ENCODE assay signal across 1 cellular context in genomic region chr17:30600062-30600829, GRCh38.
TF ChIP-seq lines count a peak whose summit lies in the region.

No MANE protein-coding gene starts in this region.

TF ChIP-seq in HepG2, 621 proteins besides CTCF, POLR2A, EP300 and RAD21 (continued from another document and continues in another):
- TF ChIP-seq, protein P1, sequence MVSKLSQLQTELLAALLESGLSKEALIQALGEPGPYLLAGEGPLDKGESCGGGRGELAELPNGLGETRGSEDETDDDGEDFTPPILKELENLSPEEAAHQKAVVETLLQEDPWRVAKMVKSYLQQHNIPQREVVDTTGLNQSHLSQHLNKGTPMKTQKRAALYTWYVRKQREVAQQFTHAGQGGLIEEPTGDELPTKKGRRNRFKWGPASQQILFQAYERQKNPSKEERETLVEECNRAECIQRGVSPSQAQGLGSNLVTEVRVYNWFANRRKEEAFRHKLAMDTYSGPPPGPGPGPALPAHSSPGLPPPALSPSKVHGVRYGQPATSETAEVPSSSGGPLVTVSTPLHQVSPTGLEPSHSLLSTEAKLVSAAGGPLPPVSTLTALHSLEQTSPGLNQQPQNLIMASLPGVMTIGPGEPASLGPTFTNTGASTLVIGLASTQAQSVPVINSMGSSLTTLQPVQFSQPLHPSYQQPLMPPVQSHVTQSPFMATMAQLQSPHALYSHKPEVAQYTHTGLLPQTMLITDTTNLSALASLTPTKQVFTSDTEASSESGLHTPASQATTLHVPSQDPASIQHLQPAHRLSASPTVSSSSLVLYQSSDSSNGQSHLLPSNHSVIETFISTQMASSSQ (IDR thresholded peaks at IDR 0.05; ENCODE audit: low read depth), result no peak
- TF ChIP-seq, protein P1 (CRISPR knock-in tag; IDR thresholded peaks at IDR 0.05; ENCODE audit: borderline replicate concordance), result peak; percentile 20; the same call in 1 of the 2 replicates
- TF ChIP-seq KLF9 (CRISPR knock-in tag; IDR thresholded peaks at IDR 0.05; ENCODE audit: low read depth), result peak; percentile 80; the same call in 1 of the 2 replicates
- TF ChIP-seq NFE2 (CRISPR knock-in tag; IDR thresholded peaks at IDR 0.05), result no peak
- peak; percentile 8; the same call in 1 of the 2 replicates for TF ChIP-seq FOXK1 (CRISPR knock-in tag; IDR thresholded peaks at IDR 0.05; ENCODE audit: borderline replicate concordance, low read depth)
- TF ChIP-seq MIER3 (CRISPR knock-in tag; IDR thresholded peaks at IDR 0.05; ENCODE audit: borderline replicate concordance), result peak; percentile 38; the same call in 1 of the 2 replicates
- TF ChIP-seq SP2 (CRISPR knock-in tag; IDR thresholded peaks at IDR 0.05), result no peak
- no peak for TF ChIP-seq ZBTB7A (CRISPR knock-in tag; IDR thresholded peaks at IDR 0.05)
- peak; percentile 54 for TF ChIP-seq MYC (CRISPR knock-in tag; IDR thresholded peaks at IDR 0.05; ENCODE audit: borderline replicate concordance)
- TF ChIP-seq ZNF468 (CRISPR knock-in tag; IDR thresholded peaks at IDR 0.05), result no peak
- 0 out of 2 replicates have a peak, but pooled peaks have one; percentile 14 for TF ChIP-seq BCL6 (CRISPR knock-in tag; IDR thresholded peaks at IDR 0.05)
- peak; percentile 79; the same call in 1 of the 2 replicates for TF ChIP-seq KDM2A (CRISPR knock-in tag; IDR thresholded peaks at IDR 0.05; ENCODE audit: borderline replicate concordance, low read depth)
- no peak for TF ChIP-seq MIXL1 (CRISPR knock-in tag; IDR thresholded peaks at IDR 0.05)
- TF ChIP-seq TFDP2 (CRISPR knock-in tag; IDR thresholded peaks at IDR 0.05), result peak; percentile 78
- no peak for TF ChIP-seq ZBTB8A (CRISPR knock-in tag; IDR thresholded peaks at IDR 0.05; ENCODE audit: borderline replicate concordance, low read depth)
- TF ChIP-seq MBD4 (IDR thresholded peaks at IDR 0.05; ENCODE audit: borderline replicate concordance, low read length), result no peak
- 0 out of 2 replicates have a peak, but pooled peaks have one; percentile 39 for TF ChIP-seq ZNF205 (CRISPR knock-in tag; IDR thresholded peaks at IDR 0.05)
- TF ChIP-seq ZNF263 (CRISPR knock-in tag; IDR thresholded peaks at IDR 0.05), result peak; percentile 57
- TF ChIP-seq, protein P2, sequence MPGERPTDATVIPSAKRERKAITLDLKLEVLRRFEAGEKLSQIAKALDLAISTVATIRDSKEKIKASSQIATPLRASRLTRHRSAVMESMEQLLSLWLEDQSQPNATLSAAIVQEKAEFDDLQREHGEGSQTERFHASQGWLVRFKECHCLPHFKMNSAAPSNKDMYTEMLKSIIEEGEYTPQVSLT (CRISPR knock-in tag; IDR thresholded peaks at IDR 0.05; ENCODE audit: borderline replicate concordance, low read depth), result 0 out of 2 replicates have a peak, but pooled peaks have one; percentile 41
- TF ChIP-seq CHD2 (IDR thresholded peaks at IDR 0.05; ENCODE audit: low read depth, low read length), result no peak
- TF ChIP-seq, protein P3, sequence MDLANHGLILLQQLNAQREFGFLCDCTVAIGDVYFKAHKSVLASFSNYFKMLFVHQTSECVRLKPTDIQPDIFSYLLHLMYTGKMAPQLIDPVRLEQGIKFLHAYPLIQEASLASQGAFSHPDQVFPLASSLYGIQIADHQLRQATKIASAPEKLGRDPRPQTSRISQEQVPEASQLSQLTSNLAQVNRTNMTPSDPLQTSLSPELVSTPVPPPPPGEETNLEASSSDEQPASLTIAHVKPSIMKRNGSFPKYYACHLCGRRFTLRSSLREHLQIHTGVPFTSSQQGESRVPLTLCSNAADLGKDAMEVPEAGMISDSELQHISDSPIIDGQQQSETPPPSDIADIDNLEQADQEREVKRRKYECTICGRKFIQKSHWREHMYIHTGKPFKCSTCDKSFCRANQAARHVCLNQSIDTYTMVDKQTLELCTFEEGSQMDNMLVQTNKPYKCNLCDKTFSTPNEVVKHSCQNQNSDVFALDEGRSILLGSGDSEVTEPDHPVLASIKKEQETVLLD (CRISPR knock-in tag; IDR thresholded peaks at IDR 0.05; ENCODE audit: low read depth), result no peak
- TF ChIP-seq SSRP1 (CRISPR knock-in tag; IDR thresholded peaks at IDR 0.05), result no peak
- TF ChIP-seq, protein P4, sequence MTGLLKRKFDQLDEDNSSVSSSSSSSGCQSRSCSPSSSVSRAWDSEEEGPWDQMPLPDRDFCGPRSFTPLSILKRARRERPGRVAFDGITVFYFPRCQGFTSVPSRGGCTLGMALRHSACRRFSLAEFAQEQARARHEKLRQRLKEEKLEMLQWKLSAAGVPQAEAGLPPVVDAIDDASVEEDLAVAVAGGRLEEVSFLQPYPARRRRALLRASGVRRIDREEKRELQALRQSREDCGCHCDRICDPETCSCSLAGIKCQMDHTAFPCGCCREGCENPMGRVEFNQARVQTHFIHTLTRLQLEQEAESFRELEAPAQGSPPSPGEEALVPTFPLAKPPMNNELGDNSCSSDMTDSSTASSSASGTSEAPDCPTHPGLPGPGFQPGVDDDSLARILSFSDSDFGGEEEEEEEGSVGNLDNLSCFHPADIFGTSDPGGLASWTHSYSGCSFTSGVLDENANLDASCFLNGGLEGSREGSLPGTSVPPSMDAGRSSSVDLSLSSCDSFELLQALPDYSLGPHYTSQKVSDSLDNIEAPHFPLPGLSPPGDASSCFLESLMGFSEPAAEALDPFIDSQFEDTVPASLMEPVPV (CRISPR knock-in tag; IDR thresholded peaks at IDR 0.05), result peak; percentile 94; the same call in 1 of the 2 replicates
- no peak for TF ChIP-seq RNF2 (conservative IDR thresholded peaks at IDR 0.05; ENCODE audit: low read depth)
- TF ChIP-seq, protein P5, sequence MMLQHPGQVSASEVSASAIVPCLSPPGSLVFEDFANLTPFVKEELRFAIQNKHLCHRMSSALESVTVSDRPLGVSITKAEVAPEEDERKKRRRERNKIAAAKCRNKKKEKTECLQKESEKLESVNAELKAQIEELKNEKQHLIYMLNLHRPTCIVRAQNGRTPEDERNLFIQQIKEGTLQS (CRISPR knock-in tag; IDR thresholded peaks at IDR 0.05), result no peak
- peak; percentile 71; the same call in 1 of the 2 replicates for TF ChIP-seq ZSCAN29 (CRISPR knock-in tag; conservative IDR thresholded peaks at IDR 0.05)
- TF ChIP-seq NBN (conservative IDR thresholded peaks at IDR 0.05), result no peak
- TF ChIP-seq SP5 (CRISPR knock-in tag; IDR thresholded peaks at IDR 0.05; ENCODE audit: borderline replicate concordance, low read depth), result peak; percentile 49; the same call in 1 of the 2 replicates
- no peak for TF ChIP-seq U2AF1 (optimal IDR thresholded peaks at IDR 0.05; ENCODE audit: low read depth, low read length)
- no peak; the same call in 1 of the 2 replicates for TF ChIP-seq ZNF766 (CRISPR knock-in tag; IDR thresholded peaks at IDR 0.05; ENCODE audit: borderline replicate concordance)
- TF ChIP-seq ZNF619 (CRISPR knock-in tag; IDR thresholded peaks at IDR 0.05), result no peak
- TF ChIP-seq, protein P6, sequence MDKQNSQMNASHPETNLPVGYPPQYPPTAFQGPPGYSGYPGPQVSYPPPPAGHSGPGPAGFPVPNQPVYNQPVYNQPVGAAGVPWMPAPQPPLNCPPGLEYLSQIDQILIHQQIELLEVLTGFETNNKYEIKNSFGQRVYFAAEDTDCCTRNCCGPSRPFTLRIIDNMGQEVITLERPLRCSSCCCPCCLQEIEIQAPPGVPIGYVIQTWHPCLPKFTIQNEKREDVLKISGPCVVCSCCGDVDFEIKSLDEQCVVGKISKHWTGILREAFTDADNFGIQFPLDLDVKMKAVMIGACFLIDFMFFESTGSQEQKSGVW (CRISPR knock-in tag; IDR thresholded peaks at IDR 0.05; ENCODE audit: borderline replicate concordance), result no peak
- no peak for TF ChIP-seq NKX3-1 (CRISPR knock-in tag; IDR thresholded peaks at IDR 0.05)
- no peak for TF ChIP-seq BRCA1 (CRISPR knock-in tag; IDR thresholded peaks at IDR 0.05)
- TF ChIP-seq, protein P7, sequence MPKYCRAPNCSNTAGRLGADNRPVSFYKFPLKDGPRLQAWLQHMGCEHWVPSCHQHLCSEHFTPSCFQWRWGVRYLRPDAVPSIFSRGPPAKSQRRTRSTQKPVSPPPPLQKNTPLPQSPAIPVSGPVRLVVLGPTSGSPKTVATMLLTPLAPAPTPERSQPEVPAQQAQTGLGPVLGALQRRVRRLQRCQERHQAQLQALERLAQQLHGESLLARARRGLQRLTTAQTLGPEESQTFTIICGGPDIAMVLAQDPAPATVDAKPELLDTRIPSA (CRISPR knock-in tag; IDR thresholded peaks at IDR 0.05; ENCODE audit: borderline replicate concordance), result no peak
- TF ChIP-seq KLF13 (CRISPR knock-in tag; IDR thresholded peaks at IDR 0.05), result no peak
- peak; percentile 85; the same call in 1 of the 2 replicates for TF ChIP-seq ZNF891 (CRISPR knock-in tag; IDR thresholded peaks at IDR 0.05)
- TF ChIP-seq ZNF256 (CRISPR knock-in tag; conservative IDR thresholded peaks at IDR 0.05), result no peak
- peak; percentile 84; the same call in 1 of the 2 replicates for TF ChIP-seq SALL2 (CRISPR knock-in tag; IDR thresholded peaks at IDR 0.05)
- TF ChIP-seq MEIS1 (CRISPR knock-in tag; IDR thresholded peaks at IDR 0.05; ENCODE audit: borderline replicate concordance), result peak; percentile 72; the same call in 1 of the 2 replicates
- no peak for TF ChIP-seq ZNF639 (CRISPR knock-in tag; conservative IDR thresholded peaks at IDR 0.05)
- TF ChIP-seq ZNF615 (CRISPR knock-in tag; IDR thresholded peaks at IDR 0.05; ENCODE audit: borderline replicate concordance), result peak; percentile 77; the same call in 1 of the 2 replicates
- TF ChIP-seq, protein P8, sequence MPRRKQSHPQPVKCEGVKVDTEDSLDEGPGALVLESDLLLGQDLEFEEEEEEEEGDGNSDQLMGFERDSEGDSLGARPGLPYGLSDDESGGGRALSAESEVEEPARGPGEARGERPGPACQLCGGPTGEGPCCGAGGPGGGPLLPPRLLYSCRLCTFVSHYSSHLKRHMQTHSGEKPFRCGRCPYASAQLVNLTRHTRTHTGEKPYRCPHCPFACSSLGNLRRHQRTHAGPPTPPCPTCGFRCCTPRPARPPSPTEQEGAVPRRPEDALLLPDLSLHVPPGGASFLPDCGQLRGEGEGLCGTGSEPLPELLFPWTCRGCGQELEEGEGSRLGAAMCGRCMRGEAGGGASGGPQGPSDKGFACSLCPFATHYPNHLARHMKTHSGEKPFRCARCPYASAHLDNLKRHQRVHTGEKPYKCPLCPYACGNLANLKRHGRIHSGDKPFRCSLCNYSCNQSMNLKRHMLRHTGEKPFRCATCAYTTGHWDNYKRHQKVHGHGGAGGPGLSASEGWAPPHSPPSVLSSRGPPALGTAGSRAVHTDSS (CRISPR knock-in tag; conservative IDR thresholded peaks at IDR 0.05), result no peak
- TF ChIP-seq ZNF724P (CRISPR knock-in tag; IDR thresholded peaks at IDR 0.05; ENCODE audit: borderline replicate concordance), result 0 out of 2 replicates have a peak, but pooled peaks have one; percentile 25
- TF ChIP-seq CENPX (CRISPR knock-in tag; IDR thresholded peaks at IDR 0.05), result no peak
- TF ChIP-seq DBP (CRISPR knock-in tag; IDR thresholded peaks at IDR 0.05; ENCODE audit: not compliant biosample characterization), result no peak
- TF ChIP-seq THAP7 (CRISPR knock-in tag; IDR thresholded peaks at IDR 0.05), result 0 out of 2 replicates have a peak, but pooled peaks have one; percentile 61
- TF ChIP-seq ZNF510 (CRISPR knock-in tag; IDR thresholded peaks at IDR 0.05; ENCODE audit: low read depth), result peak; percentile 73; the same call in 1 of the 2 replicates
- TF ChIP-seq ZNF552 (CRISPR knock-in tag; IDR thresholded peaks at IDR 0.05; ENCODE audit: borderline replicate concordance), result peak; percentile 68; the same call in 1 of the 2 replicates
- TF ChIP-seq PHF5A (CRISPR knock-in tag; IDR thresholded peaks at IDR 0.05; ENCODE audit: low read depth, unreplicated experiment), result no peak
- no peak for TF ChIP-seq SIX1 (CRISPR knock-in tag; IDR thresholded peaks at IDR 0.05; ENCODE audit: borderline replicate concordance)
- peak; percentile 78 for TF ChIP-seq KDM3A (CRISPR knock-in tag; IDR thresholded peaks at IDR 0.05; ENCODE audit: low read depth)
- 0 out of 2 replicates have a peak, but pooled peaks have one; percentile 32 for TF ChIP-seq ZZZ3 (CRISPR knock-in tag; IDR thresholded peaks at IDR 0.05; ENCODE audit: borderline replicate concordance)
- no peak for TF ChIP-seq ZNF432 (CRISPR knock-in tag; IDR thresholded peaks at IDR 0.05; ENCODE audit: borderline replicate concordance)
